Comparison of ENCODE assay signal across 24 cellular contexts in genomic region chr1:211511947-211512346, GRCh38. TPM values are rescaled to one million over a fixed set of nuclear protein-coding genes. Genes with fewer than 3 reads are reported as not detected.
DNase-seq lines count a peak whose midpoint lies in the region; ATAC-seq and TF ChIP-seq lines count a peak whose summit lies in the region.
"Had no signal": no experiment of that assay in that cellular context is flagged by ENCODE, and none has a peak within 500 bp of the region (broad histone marks: within the 10 kb centered on the region; RNA-seq: fewer than 3 reads in every experiment).

No MANE protein-coding gene starts in this region.

- H3K4me3 ChIP-seq in IMR-90 (ENCODE audit: insufficient read depth, low read depth, low read length) (no peak overlapping the region), brain microvascular endothelial cell (ENCODE audit: low read depth, low read length) (no peak overlapping the region), stomach (no peak overlapping the region), thyroid gland (replicated peaks in 1 of 3) (no peak overlapping the region), esophagus muscularis mucosa (no peak overlapping the region)
- H3K4me3 ChIP-seq: cardiac muscle cell, dorsolateral prefrontal cortex, left lung had no signal

- no peak overlapping the region for H3K9ac ChIP-seq in IMR-90 (ENCODE audit: low read depth, low read length)

- H3K4ac ChIP-seq in IMR-90 (ENCODE audit: low read depth, low read length), result no peak overlapping the region

- in situ Hi-C loops in IMR-90 (cut with MboI; ENCODE audit: low sequenced_read_pairs) (loop anchor here (5.0 kb wide), 1 partner anchor 185 kb away; the partner anchor contains the start of gene TRAF5), brain microvascular endothelial cell (cut with HindIII; ENCODE audit: low pct_ligation_motif_present, low sequenced_read_pairs) (no loop called here)

- TF ChIP-seq POLR2A in IMR-90 (IDR thresholded peaks at IDR 0.05; ENCODE audit: low read depth, low read length), result no peak
- no peak for TF ChIP-seq POLR2A in stomach (IDR thresholded peaks at IDR 0.05)
- TF ChIP-seq POLR2A in thyroid gland (IDR thresholded peaks at IDR 0.05), result no peak
- no peak for TF ChIP-seq POLR2A in esophagus muscularis mucosa (IDR thresholded peaks at IDR 0.05; ENCODE audit: low read depth)

- H4K8ac ChIP-seq in IMR-90 (ENCODE audit: low read depth in 2 of 2, low read length in 2 of 2), result no peak overlapping the region

- dilution Hi-C loops in IMR-90 (cut with HindIII; ENCODE audit: low sequenced_read_pairs, unreplicated experiment), result no loop called here

- no peak overlapping the region for H2AFZ ChIP-seq in IMR-90 (replicated peaks; ENCODE audit: low read length, poor library complexity)

- intact Hi-C loops in IMR-90 (cut with micrococcal nuclease) (loop anchor here (2.0 to 5.0 kb wide), 2 partner anchors 375 to 1063 kb away; no protein-coding TSS in a partner anchor), stomach (cut with DNase I; ENCODE audit: low total_unique reads) (no loop called here), thyroid gland (cut with DNase I) (loop anchor here (10.0 kb wide), 1 partner anchor 187 kb away; the partner anchor contains the start of gene TRAF5), esophagus muscularis mucosa (cut with DNase I) (loop anchor here (2.0 to 5.0 kb wide), 2 partner anchors 41 to 185 kb away; partner anchors contain the start of gene TRAF5)

- H3K18ac ChIP-seq in IMR-90 (ENCODE audit: low read depth, low read length), result no peak overlapping the region

- no peak overlapping the region for H3K4me2 ChIP-seq in IMR-90 (ENCODE audit: low read depth, low read length)

- no peak for TF ChIP-seq RAD21 in IMR-90 (IDR thresholded peaks at IDR 0.05; ENCODE audit: low read length)

- no peak overlapping the region for H4K91ac ChIP-seq in IMR-90 (ENCODE audit: insufficient read depth, low read depth, low read length)

- H3K4me1 ChIP-seq in IMR-90 (ENCODE audit: control insufficient read depth, insufficient read depth, low read length) (peaks cover 5% of the 10 kb centered on the region; the same call in 1 of the 2 replicates), stomach (peaks cover 15 to 30% (median 28%) of the 10 kb centered on the region in 4 donors), thyroid gland (peaks cover 0 to 4% of the 10 kb centered on the region in 2 donors), esophagus muscularis mucosa (peaks cover 10 to 22% (median 18%) of the 10 kb centered on the region in 4 donors)

- no peaks in the 10 kb centered on the region for H4K20me1 ChIP-seq in IMR-90 (ENCODE audit: insufficient read depth, low read length)

- H3K27me3 ChIP-seq in IMR-90 (ENCODE audit: control insufficient read depth, insufficient read depth, low read length) (peaks cover 2% of the 10 kb centered on the region; the same call in 1 of the 2 replicates), brain microvascular endothelial cell (replicated peaks) (no peaks in the 10 kb centered on the region), stomach (peaks cover 0 to 7% (median 0%) of the 10 kb centered on the region in 3 donors), thyroid gland (no peaks in the 10 kb centered on the region), esophagus muscularis mucosa (no peaks in the 10 kb centered on the region)
- H3K27me3 ChIP-seq: dorsolateral prefrontal cortex had no signal

- WGBS in IMR-90 (ENCODE audit: extremely low coverage in 2 of 2, insufficient read length in 1 of 2), 2 experiments, result 89% methylated on average over 1 of the region's 4 CpGs; no CpG with 5 or more reads in 1 of the 2 experiments
- WGBS in stomach, 5 donors, result 57 to 70% (median 64%) methylated on average over 4 of the region's 4 CpGs
- WGBS in thyroid gland, 2 donors, result 75 to 79% methylated on average over 4 of the region's 4 CpGs
- 57% methylated on average over 4 of the region's 4 CpGs for WGBS in esophagus muscularis mucosa

- H3K79me1 ChIP-seq in IMR-90 (ENCODE audit: low read depth in 1 of 2, low read length in 2 of 2), result no peaks in the 10 kb centered on the region

- no peak overlapping the region for H2BK15ac ChIP-seq in IMR-90 (ENCODE audit: low read depth, low read length)

- H3K36me3 ChIP-seq in IMR-90 (ENCODE audit: control insufficient read depth, insufficient read depth, low read length) (no peaks in the 10 kb centered on the region), brain microvascular endothelial cell (replicated peaks) (no peaks in the 10 kb centered on the region), stomach (no peaks in the 10 kb centered on the region), thyroid gland (no peaks in the 10 kb centered on the region), esophagus muscularis mucosa (no peaks in the 10 kb centered on the region)
- H3K36me3 ChIP-seq: cardiac muscle cell, left lung had no signal

- H2AK5ac ChIP-seq in IMR-90 (ENCODE audit: low read depth, low read length), result no peak overlapping the region

- CTCF ChIA-PET in IMR-90 (lab: Yijun Ruan, JAX), result no interaction called here

- POLR2A ChIA-PET in IMR-90 (lab: Charles Lee; ENCODE audit: unreplicated experiment), result no interaction called here

- no peak overlapping the region for H3K23ac ChIP-seq in IMR-90 (ENCODE audit: low read depth, low read length)

- H3K27ac ChIP-seq in IMR-90 (ENCODE audit: insufficient read depth, low read length), result no peak overlapping the region
- H3K27ac ChIP-seq in brain microvascular endothelial cell, result no peak overlapping the region
- H3K27ac ChIP-seq in stomach, result no peak overlapping the region
- no peak overlapping the region for H3K27ac ChIP-seq in thyroid gland
- no peak overlapping the region for H3K27ac ChIP-seq in esophagus muscularis mucosa (replicated peaks in 1 of 4)
- H3K27ac ChIP-seq: cardiac muscle cell, dorsolateral prefrontal cortex, left lung had no signal

- peaks cover 4% of the 10 kb centered on the region; the same call in 1 of the 2 replicates for H3K9me1 ChIP-seq in IMR-90 (ENCODE audit: insufficient read depth, low read length)

- H2BK5ac ChIP-seq in IMR-90 (ENCODE audit: low read depth, low read length, poor library complexity, severe bottlenecking), result no peak overlapping the region

- no peak for ATAC-seq in IMR-90 (ENCODE audit: low read depth)
- ATAC-seq in HG03521 (IDR thresholded peaks at IDR 0.05; ENCODE audit: unreplicated experiment), result no peak
- ATAC-seq: left lung; Right ventricle myocardium inferior; stimulated activated naive CD8-positive, alpha-beta T cell treated with anti-CD3 and anti-CD28 coated beads, Interleukin-15, amount 100 ng/mL, for 72 hours had no signal

- no peak overlapping the region for H2BK20ac ChIP-seq in IMR-90 (ENCODE audit: low read depth, low read length)

- TF ChIP-seq EP300 in stomach (IDR thresholded peaks at IDR 0.05), result no peak
- TF ChIP-seq EP300 in esophagus muscularis mucosa (IDR thresholded peaks at IDR 0.05), result no peak

- H3K9me3 ChIP-seq in IMR-90 (ENCODE audit: control insufficient read depth, insufficient read depth, low read length) (no peaks in the 10 kb centered on the region), stomach (no peaks in the 10 kb centered on the region), thyroid gland (no peaks in the 10 kb centered on the region), esophagus muscularis mucosa (no peaks in the 10 kb centered on the region)
- H3K9me3 ChIP-seq: left lung had no signal

- H2BK120ac ChIP-seq in IMR-90 (ENCODE audit: low read depth, low read length), result no peak overlapping the region

- no peak overlapping the region for H2AK9ac ChIP-seq in IMR-90 (replicated peaks; ENCODE audit: low read depth, low read length, poor library complexity)

- no TSS peak for BruUV-seq in IMR-90 (replicated peaks; lab: Mats Ljungman, UMichigan)

- no peak overlapping the region for H3K56ac ChIP-seq in IMR-90 (ENCODE audit: extremely low read depth, insufficient read depth, low read length)

- H4K5ac ChIP-seq in IMR-90 (ENCODE audit: low read depth, low read length), result no peak overlapping the region

- TF ChIP-seq CTCF in IMR-90 (conservative IDR thresholded peaks at IDR 0.05; ENCODE audit: low read depth, low read length) (no peak), brain microvascular endothelial cell (IDR thresholded peaks at IDR 0.05; ENCODE audit: low read depth, low read length, missing control alignments) (no peak), stomach (IDR thresholded peaks at IDR 0.05) (no peak), thyroid gland (IDR thresholded peaks at IDR 0.05) (no peak), esophagus muscularis mucosa (IDR thresholded peaks at IDR 0.05) (no peak)

- DNase-seq in IMR-90 (peak; percentile 36), brain microvascular endothelial cell (peak; percentile 63), glomerular visceral epithelial cell (ENCODE audit: extremely low spot score) (peak; percentile 74), stomach (peak; percentile 34), thyroid gland (no peak), esophagus muscularis mucosa (ENCODE audit: extremely low spot score) (no peak)
- no peak for DNase-seq in activated effector memory CD4-positive, alpha-beta T cell treated with anti-CD3 and anti-CD28 coated beads, Interleukin-2, amount 50 U/mL, for 16 hours
- DNase-seq: DND-41; dorsolateral prefrontal cortex; erythroblast; HCEC 1CT; Karpas-422; left lung; NCI-H1105; NCI-H748 treated with DMSO at 0.1 percent for 48 hours; small intestine; stimulated activated CD4-positive, alpha-beta T cell treated with anti-CD3 and anti-CD28 coated beads, Interleukin-2, amount 100 ng/mL, for 48 hours; stimulated activated naive CD8-positive, alpha-beta T cell treated with anti-CD3 and anti-CD28 coated beads, Interleukin-15, amount 100 ng/mL, for 72 hours had no signal

- H3K14ac ChIP-seq in IMR-90 (replicated peaks; ENCODE audit: low read depth, low read length), result no peak overlapping the region

TF ChIP-seq in IMR-90, 13 proteins besides CTCF, POLR2A, EP300 and RAD21 (continues in another document):
- no peak for TF ChIP-seq FOS (IDR thresholded peaks at IDR 0.05; ENCODE audit: low read depth, low read length)
- no peak for TF ChIP-seq CEBPB (IDR thresholded peaks at IDR 0.05; ENCODE audit: low read depth, low read length)
- TF ChIP-seq MAZ (IDR thresholded peaks at IDR 0.05; ENCODE audit: borderline replicate concordance, low read depth, low read length), result no peak
- no peak for TF ChIP-seq SMC3 (IDR thresholded peaks at IDR 0.05; ENCODE audit: low read depth, low read length)

RNA-seq across cellular contexts. Expression of gene RD3, which starts 20.0 kb away (rescaled TPM):
- total RNA-seq in IMR-90 (2012; rRNA removed) (not detected in 2 replicates), stomach (under 1 TPM in 2 of 5 donors, not detected in 3; 0.14 to 0.45 TPM), thyroid gland (not detected), esophagus muscularis mucosa (under 1 TPM; 0.19 to 0.98 (median 0.75) TPM)
- polyA plus RNA-seq in IMR-90 (2012; rRNA removed) (not detected in 2 replicates), stomach (under 1 TPM in 2 of 3 donors, not detected in 1; 0.19 to 0.25 TPM)
- not detected in 2 replicates for polyA plus RNA-seq in IMR-90 (2012; cell fraction: cytosol; rRNA removed)
- not detected in 2 replicates for polyA plus RNA-seq in IMR-90 (2012; cell fraction: nucleus; rRNA removed; ENCODE audit: low replicate concordance)
- total RNA-seq: cardiac muscle cell, glomerular endothelial cell, left lung, progenitor cell of endocrine pancreas, Right ventricle myocardium inferior, urinary bladder had no signal

Comparison
In these comparisons a context has a peak if more than half of its experiments do, and no peak if none do; other contexts are left out.
1. DNase-seq: peak in IMR-90 (single experiment), brain microvascular endothelial cell (single experiment), glomerular visceral epithelial cell (single experiment) and stomach (single experiment); none in thyroid gland (0 of 2), esophagus muscularis mucosa (single experiment) and activated effector memory CD4-positive, alpha-beta T cell treated with anti-CD3 and anti-CD28 coated beads, Interleukin-2, amount 50 U/mL, for 16 hours (single experiment).